In genomic region chrX:2492536-2493218, GRCh38 we compare ENCODE assay signal across 1 cellular context.
TF ChIP-seq lines count a peak whose summit lies in the region.

No MANE protein-coding gene starts in this region.

TF ChIP-seq in GM23338, 12 proteins besides CTCF, POLR2A, EP300 and RAD21 (continued from another document):
- TF ChIP-seq ZNF462 (CRISPR knock-in tag; IDR thresholded peaks at IDR 0.05) (no peak), ETS1 (IDR thresholded peaks at IDR 0.05) (no peak), REST (IDR thresholded peaks at IDR 0.05; ENCODE audit: unreplicated experiment) (no peak), ZNF331 (CRISPR knock-in tag; IDR thresholded peaks at IDR 0.05; ENCODE audit: low read depth) (no peak), NANOG (IDR thresholded peaks at IDR 0.05; ENCODE audit: borderline replicate concordance) (no peak), ZNF114 (CRISPR knock-in tag; IDR thresholded peaks at IDR 0.05) (no peak), STAT1 (IDR thresholded peaks at IDR 0.05; ENCODE audit: unreplicated experiment) (no peak)
